ENCODE assay signal across 12 cellular contexts in genomic region chr12:131102991-131103609, GRCh38.
A peak's percentile ranks its signal among the peaks of the same experiment; 100 is the strongest.
DNase-seq lines count a peak whose midpoint lies in the region; ATAC-seq and TF ChIP-seq lines count a peak whose summit lies in the region.
"Had no signal": no experiment of that assay in that cellular context is flagged by ENCODE, and none has a peak within 500 bp of the region (broad histone marks: within the 10 kb centered on the region; RNA-seq: fewer than 3 reads in every experiment).

No MANE protein-coding gene starts in this region.

- ATAC-seq in left ventricle myocardium superior, result no peak
- ATAC-seq in lower lobe of right lung, result peak in 1 of 2 donors; percentile 2
- ATAC-seq in GM18502 (IDR thresholded peaks at IDR 0.05; ENCODE audit: poor library complexity, unreplicated experiment), result no peak
- ATAC-seq: body of pancreas, left colon had no signal

- DNase-seq in left ventricle myocardium superior, result peak; percentile 23
- DNase-seq in right atrium auricular region (ENCODE audit: low spot score), result no peak
- DNase-seq in NT2/D1 (ENCODE audit: low read depth, low spot score), result no peak
- no peak for DNase-seq in lower lobe of right lung
- no peak for DNase-seq in NCI-H345 (lab: John Stamatoyannopoulos, UW)
- no peak for DNase-seq in GOT3 (lab: John Stamatoyannopoulos, UW)
- DNase-seq in caudate nucleus (lab: John Stamatoyannopoulos, UW), result no peak
- DNase-seq: body of pancreas, left colon, NCI-H1092, NCI-H526 had no signal

- H3K27ac ChIP-seq in right atrium auricular region (no peak overlapping the region), lower lobe of right lung (peak overlapping the region; percentile 2), caudate nucleus (ENCODE audit: low read depth, low read length) (no peak overlapping the region)
- H3K27ac ChIP-seq: body of pancreas had no signal

- intact Hi-C loops in left ventricle myocardium superior (cut with micrococcal nuclease), result no loop called here
- intact Hi-C loops in lower lobe of right lung (cut with DNase I), result no loop called here

- no peak for TF ChIP-seq CTCF in right atrium auricular region (IDR thresholded peaks at IDR 0.05)
- no peak for TF ChIP-seq CTCF in lower lobe of right lung (IDR thresholded peaks at IDR 0.05)

- H3K36me3 ChIP-seq in right atrium auricular region, result peaks cover 34% of the 10 kb centered on the region
- no peaks in the 10 kb centered on the region for H3K36me3 ChIP-seq in NT2/D1 (ENCODE audit: insufficient read depth, insufficient read length, low read length)
- peaks cover 24% of the 10 kb centered on the region for H3K36me3 ChIP-seq in lower lobe of right lung

- H3K4me3 ChIP-seq in right atrium auricular region (no peak overlapping the region), NT2/D1 (ENCODE audit: insufficient read length, low read depth) (no peak overlapping the region), lower lobe of right lung (no peak overlapping the region)
- H3K4me3 ChIP-seq: body of pancreas had no signal

- peak overlapping the region; percentile 47 for H3K9ac ChIP-seq in NT2/D1 (ENCODE audit: insufficient read length, low read depth)

- H3K27me3 ChIP-seq in right atrium auricular region (no peaks in the 10 kb centered on the region), NT2/D1 (ENCODE audit: insufficient read depth, insufficient read length) (no peaks in the 10 kb centered on the region), lower lobe of right lung (ENCODE audit: low read depth) (peaks cover 8% of the 10 kb centered on the region)
- H3K27me3 ChIP-seq: body of pancreas had no signal

- peaks cover 0 to 14% of the 10 kb centered on the region in 2 donors for H3K4me1 ChIP-seq in right atrium auricular region
- peaks cover 19% of the 10 kb centered on the region for H3K4me1 ChIP-seq in NT2/D1 (ENCODE audit: insufficient read depth, insufficient read length)
- peaks cover 29% of the 10 kb centered on the region for H3K4me1 ChIP-seq in lower lobe of right lung

- no peaks in the 10 kb centered on the region for H3K9me3 ChIP-seq in right atrium auricular region
- peaks cover 9% of the 10 kb centered on the region; the same call in 1 of the 2 replicates for H3K9me3 ChIP-seq in NT2/D1 (ENCODE audit: insufficient read depth, low read length)
- H3K9me3 ChIP-seq in lower lobe of right lung, result no peaks in the 10 kb centered on the region
- H3K9me3 ChIP-seq: body of pancreas had no signal
